ENCODE assay signal across 34 cellular contexts in genomic region chr12:83313827-83314226, GRCh38.
"Had no signal": no experiment of that assay in that cellular context is flagged by ENCODE, and none has a peak within 500 bp of the region (broad histone marks: within the 10 kb centered on the region; RNA-seq: fewer than 3 reads in every experiment).

No MANE protein-coding gene starts in this region.

- H3K36me3 ChIP-seq: adrenal gland, brain microvascular endothelial cell, breast epithelium had no signal

- H3K27ac Mint-ChIP-seq: activated B cell treated with CpG ODN at 0.5 μM for 24 hours; activated CD4-positive, alpha-beta memory T cell treated with anti-CD3 and anti-CD28 coated beads for 36 hours; activated CD4-positive, alpha-beta T cell treated with anti-CD3 and anti-CD28 coated beads, Interleukin-2, amount 10 ng/mL, durations not matched to agents 24 days and 14 days; activated CD8-positive, alpha-beta T cell treated with anti-CD3 and anti-CD28 coated beads for 36 hours; activated naive CD4-positive, alpha-beta T cell treated with anti-CD3 and anti-CD28 coated beads for 36 hours; activated naive CD4-positive, alpha-beta T cell treated with anti-CD3 and anti-CD28 coated beads, Interleukin-2, amount 50 U/mL, for 72 hours; activated naive CD8-positive, alpha-beta T cell treated with anti-CD3 and anti-CD28 coated beads for 36 hours; activated T-cell treated with anti-CD3 and anti-CD28 coated beads, Interleukin-2, amount 50 U/mL, for 72 hours; activated T-helper 1 cell treated with anti-CD3 and anti-CD28 coated beads, Interleukin-12 subunit alpha, Interleukin-12 subunit beta, Interleukin-2, Interleukin-4 antibody, amounts not matched to agents 30 ng/mL and 10 ng/mL and 1 ng/mL, durations not matched to agents 14 hours and 24 hours and 36 hours; activated T-helper 17 cell treated with anti-CD3 and anti-CD28 coated beads, Interleukin-2, amount 50 U/mL, for 72 hours; T-helper 17 cell had no signal

- H3K4me1 Mint-ChIP-seq: activated B cell treated with CpG ODN at 0.5 μM for 24 hours; activated CD4-positive, alpha-beta T cell treated with anti-CD3 and anti-CD28 coated beads, Interleukin-2, amount 10 ng/mL, durations not matched to agents 24 days and 14 days; activated naive CD8-positive, alpha-beta T cell treated with anti-CD3 and anti-CD28 coated beads for 36 hours; activated T-helper 17 cell treated with anti-CD3 and anti-CD28 coated beads, Interleukin-2, amount 50 U/mL, for 72 hours; T-helper 17 cell had no signal

- H3K9me3 ChIP-seq: adrenal gland, body of pancreas, breast epithelium had no signal

- ATAC-seq: activated CD8-positive, alpha-beta T cell treated with anti-CD3 and anti-CD28 coated beads for 36 hours; activated naive CD4-positive, alpha-beta T cell treated with anti-CD3 and anti-CD28 coated beads, Interleukin-2, amount 50 U/mL, for 72 hours; activated T-cell treated with anti-CD3 and anti-CD28 coated beads, Interleukin-2, amount 50 U/mL, for 4 hours; activated T-cell treated with anti-CD3 and anti-CD28 coated beads, Interleukin-2, amount 50 U/mL, for 72 hours; activated T-helper 17 cell treated with anti-CD3 and anti-CD28 coated beads, Interleukin-2, amount 50 U/mL, for 72 hours; body of pancreas; T-helper 17 cell had no signal

- H3K27me3 Mint-ChIP-seq: activated B cell treated with CpG ODN at 0.5 μM for 24 hours; activated CD4-positive, alpha-beta T cell treated with anti-CD3 and anti-CD28 coated beads, Interleukin-2, amount 10 ng/mL, durations not matched to agents 24 days and 14 days; activated CD8-positive, alpha-beta T cell treated with anti-CD3 and anti-CD28 coated beads for 36 hours; activated naive CD8-positive, alpha-beta T cell treated with anti-CD3 and anti-CD28 coated beads for 36 hours; activated T-helper 17 cell treated with anti-CD3 and anti-CD28 coated beads, Interleukin-2, amount 50 U/mL, for 72 hours; T-helper 17 cell had no signal

- H3K36me3 Mint-ChIP-seq: activated CD4-positive, alpha-beta memory T cell treated with anti-CD3 and anti-CD28 coated beads for 36 hours; activated naive CD4-positive, alpha-beta T cell treated with anti-CD3 and anti-CD28 coated beads, Interleukin-2, amount 50 U/mL, for 72 hours; activated naive CD8-positive, alpha-beta T cell treated with anti-CD3 and anti-CD28 coated beads for 36 hours had no signal

- H3K27me3 ChIP-seq: adrenal gland, body of pancreas, brain microvascular endothelial cell, breast epithelium had no signal

- DNase-seq: activated B cell treated with CpG ODN at 0.5 μM for 24 hours; activated CD4-positive, alpha-beta memory T cell treated with anti-CD3 and anti-CD28 coated beads for 36 hours; activated CD4-positive, alpha-beta T cell treated with anti-CD3 and anti-CD28 coated beads for 4 hours; activated CD4-positive, alpha-beta T cell treated with anti-CD3 and anti-CD28 coated beads, Interleukin-2, amount 10 ng/mL, durations not matched to agents 24 days and 14 days; activated CD4-positive, alpha-beta T cell treated with anti-CD3 and anti-CD28 coated beads, Interleukin-2, amount 50 U/mL, for 1 hour; activated CD4-positive, alpha-beta T cell treated with anti-CD3 and anti-CD28 coated beads, Interleukin-2, amount 50 U/mL, for 4 hours; activated CD4-positive, CD25-positive, alpha-beta regulatory T cell treated with anti-CD3 and anti-CD28 coated beads, Interleukin-2, amount 50 U/mL, for 72 hours; activated CD8-positive, alpha-beta memory T cell treated with anti-CD3 and anti-CD28 coated beads, Interleukin-2, amount 50 U/mL, for 4 hours; activated CD8-positive, alpha-beta T cell treated with anti-CD3 and anti-CD28 coated beads for 36 hours; activated effector memory CD4-positive, alpha-beta T cell treated with anti-CD3 and anti-CD28 coated beads, Interleukin-2, amount 50 U/mL, for 16 hours; activated gamma-delta T cell treated with Interleukin-2 at 50 U/mL for 16 hours; activated naive CD4-positive, alpha-beta T cell; activated naive CD4-positive, alpha-beta T cell treated with anti-CD3 and anti-CD28 coated beads for 36 hours; activated naive CD4-positive, alpha-beta T cell treated with anti-CD3 and anti-CD28 coated beads, Interleukin-2, amount 50 U/mL, for 16 hours; activated naive CD8-positive, alpha-beta T cell treated with anti-CD3 and anti-CD28 coated beads for 36 hours; activated T-cell treated with anti-CD3 and anti-CD28 coated beads for 4 hours; activated T-cell treated with anti-CD3 and anti-CD28 coated beads, Interleukin-2, amount 50 U/mL, for 1 hour; activated T-cell treated with anti-CD3 and anti-CD28 coated beads, Interleukin-2, amount 50 U/mL, for 4 hours; activated T-cell treated with anti-CD3 and anti-CD28 coated beads, Interleukin-2, amount 50 U/mL, for 72 hours; adrenal gland; amniotic stem cell; aorta; body of pancreas; brain microvascular endothelial cell; central memory CD4-positive, alpha-beta T cell; T-helper 17 cell; T-helper 9 cell had no signal

- H3K4me1 ChIP-seq: body of pancreas, breast epithelium had no signal

- H3K4me3 Mint-ChIP-seq: activated B cell treated with CpG ODN at 0.5 μM for 24 hours; activated CD4-positive, alpha-beta memory T cell treated with anti-CD3 and anti-CD28 coated beads for 36 hours; activated CD4-positive, alpha-beta T cell treated with anti-CD3 and anti-CD28 coated beads, Interleukin-2, amount 10 ng/mL, durations not matched to agents 24 days and 14 days; activated CD8-positive, alpha-beta T cell treated with anti-CD3 and anti-CD28 coated beads for 36 hours; activated naive CD4-positive, alpha-beta T cell treated with anti-CD3 and anti-CD28 coated beads for 36 hours; activated naive CD8-positive, alpha-beta T cell treated with anti-CD3 and anti-CD28 coated beads for 36 hours; activated T-cell treated with anti-CD3 and anti-CD28 coated beads, Interleukin-2, amount 50 U/mL, for 4 hours; activated T-cell treated with anti-CD3 and anti-CD28 coated beads, Interleukin-2, amount 50 U/mL, for 72 hours; activated T-helper 1 cell treated with anti-CD3 and anti-CD28 coated beads, Interleukin-12 subunit alpha, Interleukin-12 subunit beta, Interleukin-2, Interleukin-4 antibody, amounts not matched to agents 30 ng/mL and 10 ng/mL and 1 ng/mL, durations not matched to agents 14 hours and 24 hours and 36 hours; activated T-helper 17 cell treated with anti-CD3 and anti-CD28 coated beads, Interleukin-2, amount 50 U/mL, for 72 hours; T-helper 17 cell had no signal

- H3K9me3 Mint-ChIP-seq: activated CD4-positive, alpha-beta memory T cell treated with anti-CD3 and anti-CD28 coated beads for 36 hours; activated CD4-positive, alpha-beta T cell treated with anti-CD3 and anti-CD28 coated beads, Interleukin-2, amount 10 ng/mL, durations not matched to agents 24 days and 14 days; activated CD8-positive, alpha-beta T cell treated with anti-CD3 and anti-CD28 coated beads for 36 hours; activated naive CD4-positive, alpha-beta T cell treated with anti-CD3 and anti-CD28 coated beads for 36 hours; activated naive CD8-positive, alpha-beta T cell treated with anti-CD3 and anti-CD28 coated beads for 36 hours; activated T-cell treated with anti-CD3 and anti-CD28 coated beads, Interleukin-2, amount 50 U/mL, for 4 hours; activated T-helper 1 cell treated with anti-CD3 and anti-CD28 coated beads, Interleukin-12 subunit alpha, Interleukin-12 subunit beta, Interleukin-2, Interleukin-4 antibody, amounts not matched to agents 30 ng/mL and 10 ng/mL and 1 ng/mL, durations not matched to agents 14 hours and 24 hours and 36 hours; activated T-helper 17 cell treated with anti-CD3 and anti-CD28 coated beads, Interleukin-2, amount 50 U/mL, for 72 hours had no signal

- H3K4me3 ChIP-seq: adrenal gland, body of pancreas, breast epithelium had no signal

- H3K27ac ChIP-seq: adrenal gland, body of pancreas, brain microvascular endothelial cell, breast epithelium, VCaP had no signal

- FAIRE-seq: astrocyte, TTC549 had no signal
